In the genomic region with DNA sequence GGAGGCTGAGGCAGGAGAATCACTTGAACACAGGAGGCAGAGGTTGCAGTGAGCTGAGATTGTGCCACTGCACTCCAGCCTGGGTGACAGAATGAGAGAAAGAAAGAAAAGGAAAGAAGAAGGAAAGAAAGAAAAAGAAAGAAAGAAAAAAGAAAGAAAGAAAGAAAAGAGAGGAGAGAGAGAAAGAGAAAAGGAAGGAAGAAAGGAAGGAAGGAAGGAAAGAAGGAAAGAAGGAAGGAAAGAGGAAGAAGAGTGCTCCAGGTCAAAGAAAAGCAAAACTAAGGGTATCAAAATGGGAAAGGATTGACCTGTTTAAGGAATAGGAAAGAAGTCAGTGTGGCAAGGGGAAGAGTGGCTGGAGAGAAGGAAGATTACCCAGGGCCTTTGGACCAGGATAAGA, we compare ENCODE assay signal across 10 cellular contexts. TPM values are rescaled to one million over a fixed set of nuclear protein-coding genes. Genes with fewer than 3 reads are reported as not detected.
"Had no signal": no experiment of that assay in that cellular context is flagged by ENCODE, and none has a peak within 500 bp of the region (broad histone marks: within the 10 kb centered on the region; RNA-seq: fewer than 3 reads in every experiment).

No MANE protein-coding gene starts in this region.

RNA-seq across cellular contexts. Expression of a gene that starts 10.5 kb away (rescaled TPM):
- total RNA-seq: OCI-LY7, PC-3, PC-9, Peyer's patch, Right ventricle myocardium inferior, Right ventricle myocardium superior, RPMI7951, SJCRH30, SK-MEL-5 had no signal

RNA-seq across cellular contexts. Expression of a gene that starts 59.7 kb away (rescaled TPM):
- total RNA-seq: SJSA1 had no signal
